Comparison of ENCODE assay signal across 8 cellular contexts in the genomic region with DNA sequence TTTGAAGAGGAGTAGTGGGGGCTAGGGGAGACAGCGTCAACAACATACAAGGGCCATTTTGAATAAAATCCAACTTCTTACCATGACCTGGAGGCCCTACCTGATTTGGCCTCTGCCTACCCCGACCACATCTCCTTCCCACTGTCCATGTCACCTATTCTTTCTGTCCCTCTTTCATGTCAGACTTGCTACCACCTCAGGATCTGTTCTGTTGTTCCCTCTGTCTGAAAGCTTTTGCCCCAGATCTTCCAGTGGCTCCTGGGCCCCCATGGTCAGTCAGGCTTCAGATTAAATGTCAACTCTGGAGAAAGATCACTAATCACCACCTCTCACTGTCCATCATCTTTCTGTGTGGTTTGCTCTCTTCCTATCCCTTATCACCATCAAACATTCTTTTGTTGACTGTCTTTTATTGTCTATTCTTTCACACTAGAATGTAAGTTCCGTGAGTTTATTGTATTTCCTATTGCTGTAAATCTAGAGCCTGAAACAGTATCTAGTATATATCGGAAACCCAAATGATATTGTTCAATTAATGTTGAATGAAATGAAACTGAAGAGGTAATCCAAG. TPM values are rescaled to one million over a fixed set of nuclear protein-coding genes. Genes with fewer than 3 reads are reported as not detected.
DNase-seq lines count a peak whose midpoint lies in the region; ATAC-seq and TF ChIP-seq lines count a peak whose summit lies in the region.
"Had no signal": no experiment of that assay in that cellular context is flagged by ENCODE, and none has a peak within 500 bp of the region (broad histone marks: within the 10 kb centered on the region; RNA-seq: fewer than 3 reads in every experiment).

No MANE protein-coding gene starts in this region.

- no peak overlapping the region for H3K27ac ChIP-seq in IMR-90 (ENCODE audit: insufficient read depth, low read length)
- peak overlapping the region in 3 of 4 donors; percentile 95 to 97 (median 96) for H3K27ac ChIP-seq in gastroesophageal sphincter
- no peak overlapping the region for H3K27ac ChIP-seq in smooth muscle cell (ENCODE audit: low read depth)

- peaks cover 19 to 22% of the 10 kb centered on the region in 2 experiments for H3K79me1 ChIP-seq in IMR-90 (ENCODE audit: low read depth in 1 of 2, low read length in 2 of 2)

- TF ChIP-seq CTCF in IMR-90 (conservative IDR thresholded peaks at IDR 0.05; ENCODE audit: low read depth, low read length): no peak
- TF ChIP-seq CTCF in activated B cell treated with CpG ODN at 0.5 μM for 24 hours (IDR thresholded peaks at IDR 0.05): no peak
- TF ChIP-seq CTCF in gastroesophageal sphincter (IDR thresholded peaks at IDR 0.05): no peak
- TF ChIP-seq CTCF in smooth muscle cell (IDR thresholded peaks at IDR 0.05; ENCODE audit: borderline replicate concordance, insufficient read depth, poor library complexity, severe bottlenecking): no peak

- H2BK15ac ChIP-seq in IMR-90 (ENCODE audit: low read depth, low read length): no peak overlapping the region

- WGBS in IMR-90 (ENCODE audit: extremely low coverage in 2 of 2, insufficient read length in 1 of 2), 2 experiments: 80% methylated on average over 1 of the region's 4 CpGs; no CpG with 5 or more reads in 1 of the 2 experiments
- WGBS in gastroesophageal sphincter (ENCODE audit: low coverage in 1 of 2), 2 donors: 92 to 100% methylated on average over 2 to 4 of the region's 4 CpGs
- WGBS in smooth muscle cell (ENCODE audit: low lambda C conversion rate): 96% methylated on average over 4 of the region's 4 CpGs

- CTCF ChIA-PET in IMR-90 (lab: Yijun Ruan, JAX) (no interaction called here), activated B cell treated with CpG ODN at 0.5 μM for 24 hours (lab: Charles Lee) (no interaction called here)

- intact Hi-C loops in IMR-90 (cut with micrococcal nuclease): loop anchor here (5.0 to 10.0 kb wide), 2 partner anchors 36 to 148 kb away; no protein-coding TSS in a partner anchor
- intact Hi-C loops in activated B cell treated with CpG ODN at 0.5 μM for 24 hours (cut with micrococcal nuclease): loop anchor here (1.0 to 10.0 kb wide), 13 partner anchors 20 to 1967 kb away; a partner anchor contains a TSS

- H2BK120ac ChIP-seq in IMR-90 (ENCODE audit: low read depth, low read length): no peak overlapping the region

- no peak overlapping the region for H2BK20ac ChIP-seq in IMR-90 (ENCODE audit: low read depth, low read length)

- POLR2A ChIA-PET in IMR-90 (lab: Charles Lee; ENCODE audit: unreplicated experiment) (no interaction called here), activated B cell treated with CpG ODN at 0.5 μM for 24 hours (lab: Charles Lee) (interaction anchor here (0.9 to 1.7 kb wide), 2 partner anchors 32 to 545 kb away, joined by 4 read pairs; a partner anchor contains a TSS)

- H4K5ac ChIP-seq in IMR-90 (ENCODE audit: low read depth, low read length): peak overlapping the region; percentile 60

- H3K4me3 Mint-ChIP-seq in activated B cell treated with CpG ODN at 0.5 μM for 24 hours: peak overlapping the region; percentile 95

- H2AK9ac ChIP-seq in IMR-90 (replicated peaks; ENCODE audit: low read depth, low read length, poor library complexity): peak overlapping the region; percentile 23

- peaks cover 43% of the 10 kb centered on the region for H3K4me1 Mint-ChIP-seq in activated B cell treated with CpG ODN at 0.5 μM for 24 hours

- no peak for TF ChIP-seq POLR2A in IMR-90 (IDR thresholded peaks at IDR 0.05; ENCODE audit: low read depth, low read length)
- no peak for TF ChIP-seq POLR2A in gastroesophageal sphincter (IDR thresholded peaks at IDR 0.05)

- no TSS peak for BruUV-seq in IMR-90 (replicated peaks; lab: Mats Ljungman, UMichigan)

- H4K8ac ChIP-seq in IMR-90 (ENCODE audit: low read depth in 2 of 2, low read length in 2 of 2): peak overlapping the region; percentile 67 to 96

- H3K14ac ChIP-seq in IMR-90 (replicated peaks; ENCODE audit: low read depth, low read length): 0 out of 2 replicates have a peak overlapping the region, but pooled peaks have one; percentile 26

- H3K27me3 ChIP-seq in IMR-90 (ENCODE audit: control insufficient read depth, insufficient read depth, low read length) (no peaks in the 10 kb centered on the region), gastroesophageal sphincter (no peaks in the 10 kb centered on the region), smooth muscle cell (ENCODE audit: low read depth) (no peaks in the 10 kb centered on the region)
- H3K27me3 ChIP-seq: pancreas had no signal

- no peaks in the 10 kb centered on the region for H3K27me3 Mint-ChIP-seq in activated B cell treated with CpG ODN at 0.5 μM for 24 hours

- no peak overlapping the region for H2AK5ac ChIP-seq in IMR-90 (ENCODE audit: low read depth, low read length)

- H3F3A ChIP-seq in smooth muscle cell (ENCODE audit: low read depth): peaks cover 6% of the 10 kb centered on the region

- H3K4me1 ChIP-seq in IMR-90 (ENCODE audit: control insufficient read depth, insufficient read depth, low read length) (peaks cover 4% of the 10 kb centered on the region; the same call in 1 of the 2 replicates), gastroesophageal sphincter (peaks cover 4 to 41% (median 5%) of the 10 kb centered on the region in 3 donors), smooth muscle cell (ENCODE audit: low read depth) (peaks cover 17% of the 10 kb centered on the region)

- H3K27ac Mint-ChIP-seq in activated B cell treated with CpG ODN at 0.5 μM for 24 hours: peak overlapping the region; percentile 87

- in situ Hi-C loops in IMR-90 (cut with MboI; ENCODE audit: low sequenced_read_pairs): no loop called here

- H3K4me3 ChIP-seq in IMR-90 (ENCODE audit: insufficient read depth, low read depth, low read length): no peak overlapping the region
- peak overlapping the region; percentile 87 to 93 for H3K4me3 ChIP-seq in gastroesophageal sphincter
- H3K4me3 ChIP-seq in smooth muscle cell: no peak overlapping the region

- H3K4ac ChIP-seq in IMR-90 (ENCODE audit: low read depth, low read length): peak overlapping the region; percentile 9; the same call in 1 of the 2 replicates

- TF ChIP-seq RAD21 in IMR-90 (IDR thresholded peaks at IDR 0.05; ENCODE audit: low read length): no peak

- H3K9ac ChIP-seq in IMR-90 (ENCODE audit: low read depth, low read length) (no peak overlapping the region), smooth muscle cell (ENCODE audit: low read depth) (no peak overlapping the region)

- no peaks in the 10 kb centered on the region; the same call in 1 of the 2 replicates for H3K9me1 ChIP-seq in IMR-90 (ENCODE audit: insufficient read depth, low read length)

- no peak overlapping the region for H3K56ac ChIP-seq in IMR-90 (ENCODE audit: extremely low read depth, insufficient read depth, low read length)

- no peak for DNase-seq in IMR-90
- DNase-seq in activated B cell treated with CpG ODN at 0.5 μM for 24 hours: no peak
- DNase-seq in smooth muscle cell (lab: John Stamatoyannopoulos, UW; ENCODE audit: unreplicated experiment): no peak
- no peak for DNase-seq in NCI-H2227 (lab: John Stamatoyannopoulos, UW; ENCODE audit: unreplicated experiment)
- no peak for DNase-seq in NCI-H345 treated with DMSO at 0.1 percent for 48 hours (lab: John Stamatoyannopoulos, UW; ENCODE audit: unreplicated experiment)
- DNase-seq in NCI-H1048 (lab: John Stamatoyannopoulos, UW): no peak

- no peak for TF ChIP-seq EP300 in gastroesophageal sphincter (IDR thresholded peaks at IDR 0.05)

- peaks cover 38% of the 10 kb centered on the region for H3K79me2 ChIP-seq in smooth muscle cell (ENCODE audit: low read depth)

- dilution Hi-C loops in IMR-90 (cut with HindIII; ENCODE audit: low sequenced_read_pairs, unreplicated experiment): no loop called here

- no peak overlapping the region for H2BK5ac ChIP-seq in IMR-90 (ENCODE audit: low read depth, low read length, poor library complexity, severe bottlenecking)

- no peak for ATAC-seq in IMR-90 (ENCODE audit: low read depth)
- ATAC-seq in activated B cell treated with CpG ODN at 0.5 μM for 24 hours (ENCODE audit: low read depth): no peak
- no peak for ATAC-seq in gastroesophageal sphincter

- no peaks in the 10 kb centered on the region; the same call in 1 of the 2 replicates for H4K20me1 ChIP-seq in IMR-90 (ENCODE audit: insufficient read depth, low read length)
- H4K20me1 ChIP-seq in smooth muscle cell (ENCODE audit: low read depth): peaks cover 5% of the 10 kb centered on the region

- no peaks in the 10 kb centered on the region for H3K36me3 ChIP-seq in IMR-90 (ENCODE audit: control insufficient read depth, insufficient read depth, low read length)
- no peaks in the 10 kb centered on the region for H3K36me3 ChIP-seq in gastroesophageal sphincter
- no peaks in the 10 kb centered on the region for H3K36me3 ChIP-seq in smooth muscle cell (ENCODE audit: low read depth)
- H3K36me3 ChIP-seq: pancreas had no signal

- H3K36me3 Mint-ChIP-seq in activated B cell treated with CpG ODN at 0.5 μM for 24 hours (ENCODE audit: low read depth): peaks cover 9% of the 10 kb centered on the region

- no peak overlapping the region for H3K4me2 ChIP-seq in IMR-90 (ENCODE audit: low read depth, low read length)
- no peak overlapping the region for H3K4me2 ChIP-seq in smooth muscle cell

- no peak overlapping the region for H3K18ac ChIP-seq in IMR-90 (ENCODE audit: low read depth, low read length)

- peak overlapping the region; percentile 78 for H2AFZ ChIP-seq in IMR-90 (replicated peaks; ENCODE audit: low read length, poor library complexity)
- peak overlapping the region; percentile 78 for H2AFZ ChIP-seq in smooth muscle cell (ENCODE audit: low read depth)

- H4K91ac ChIP-seq in IMR-90 (ENCODE audit: insufficient read depth, low read depth, low read length): no peak overlapping the region

- H3K23ac ChIP-seq in IMR-90 (ENCODE audit: low read depth, low read length): no peak overlapping the region

- H3K9me3 ChIP-seq in IMR-90 (ENCODE audit: control insufficient read depth, insufficient read depth, low read length) (no peaks in the 10 kb centered on the region), gastroesophageal sphincter (no peaks in the 10 kb centered on the region), smooth muscle cell (replicated peaks; ENCODE audit: low read depth) (no peaks in the 10 kb centered on the region)
- H3K9me3 ChIP-seq: pancreas had no signal

- H3K9me3 Mint-ChIP-seq in activated B cell treated with CpG ODN at 0.5 μM for 24 hours: no peaks in the 10 kb centered on the region

TF ChIP-seq in IMR-90, 13 proteins besides CTCF, POLR2A, EP300 and RAD21 (continues in another document):
- TF ChIP-seq MXI1 (IDR thresholded peaks at IDR 0.05; ENCODE audit: borderline replicate concordance, low read depth, low read length) (no peak), SMC3 (IDR thresholded peaks at IDR 0.05; ENCODE audit: low read depth, low read length) (no peak), MAZ (IDR thresholded peaks at IDR 0.05; ENCODE audit: borderline replicate concordance, low read depth, low read length) (no peak), MAFK (IDR thresholded peaks at IDR 0.05; ENCODE audit: low read depth, low read length) (no peak)

RNA-seq across cellular contexts. Expression of a gene that starts 31.2 kb away (rescaled TPM):
- 58.4 and 76.1 TPM in 2 replicates for total RNA-seq in IMR-90 (2012; rRNA removed)
- 7.3 and 9.4 TPM in 2 replicates for polyA plus RNA-seq in IMR-90 (2012; rRNA removed)
- 2.5 and 3.6 TPM in 2 replicates for polyA plus RNA-seq in IMR-90 (2012; cell fraction: cytosol; rRNA removed)
- 5.6 and 10.5 TPM in 2 replicates for polyA plus RNA-seq in IMR-90 (2012; cell fraction: nucleus; rRNA removed; ENCODE audit: low replicate concordance)
- 35.8 and 41.7 TPM in 2 replicates for total RNA-seq in activated B cell treated with CpG ODN at 0.5 μM for 24 hours
- total RNA-seq in gastroesophageal sphincter: 100 to 1,000 TPM in 2 of 4 donors, 10 to 100 TPM in 2; 77.3 to 172 (median 112) TPM
- 36.7 and 51.1 TPM in 2 replicates for total RNA-seq in smooth muscle cell
- 9.1 and 16.4 TPM in 2 replicates for polyA plus RNA-seq in smooth muscle cell

Comparison
In these comparisons a context has a peak if more than half of its experiments do, and no peak if none do; other contexts are left out.
1. H3K27ac ChIP-seq: peak in gastroesophageal sphincter (3 of 4); none in IMR-90 (single experiment) and smooth muscle cell (single experiment).
2. H3K4me3 ChIP-seq: peak in gastroesophageal sphincter (2 of 2); none in IMR-90 (single experiment) and smooth muscle cell (single experiment).